ENCODE assay signal across 8 cellular contexts in the genomic region with DNA sequence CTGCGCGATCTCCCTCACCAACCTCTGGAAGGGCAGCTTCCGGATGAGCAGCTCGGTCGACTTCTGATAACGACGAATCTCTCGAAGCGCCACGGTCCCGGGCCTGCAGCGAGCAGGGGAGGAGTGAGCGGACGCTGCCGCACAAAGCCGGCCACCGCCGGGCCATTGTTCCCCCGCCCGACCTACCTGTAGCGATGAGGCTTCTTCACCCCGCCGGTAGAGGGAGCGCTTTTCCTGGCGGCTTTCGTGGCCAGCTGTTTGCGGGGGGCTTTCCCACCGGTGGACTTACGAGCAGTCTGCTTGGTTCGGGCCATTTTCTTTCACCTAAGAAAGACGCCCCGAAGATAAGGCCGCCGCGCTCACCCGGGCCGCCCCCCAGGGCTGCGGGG. TPM values are rescaled to one million over a fixed set of nuclear protein-coding genes. Genes with fewer than 3 reads are reported as not detected.
DNase-seq lines count a peak whose midpoint lies in the region; ATAC-seq and TF ChIP-seq lines count a peak whose summit lies in the region.

No MANE protein-coding gene starts in this region.

- peaks cover 71% of the 10 kb centered on the region for H3K36me3 Mint-ChIP-seq in stimulated activated effector memory CD8-positive, alpha-beta T cell treated with anti-CD3 and anti-CD28 coated beads, Interleukin-12 subunit alpha, Interleukin-12 subunit beta, amount 100 ng/mL, for 72 hours

- ATAC-seq in GM21723 (IDR thresholded peaks at IDR 0.05; ENCODE audit: unreplicated experiment), result peak; percentile 9
- ATAC-seq in stimulated activated effector memory CD8-positive, alpha-beta T cell treated with anti-CD3 and anti-CD28 coated beads, Interleukin-12 subunit alpha, Interleukin-12 subunit beta, amount 100 ng/mL, for 72 hours, result no peak

- peak; percentile 15 to 70 (median 54) for TF ChIP-seq CTCF in adrenal gland (IDR thresholded peaks at IDR 0.05)

- peak overlapping the region; percentile 99 for H3K27ac Mint-ChIP-seq in stimulated activated effector memory CD8-positive, alpha-beta T cell treated with anti-CD3 and anti-CD28 coated beads, Interleukin-12 subunit alpha, Interleukin-12 subunit beta, amount 100 ng/mL, for 72 hours

- H3K9me3 Mint-ChIP-seq in stimulated activated effector memory CD8-positive, alpha-beta T cell treated with anti-CD3 and anti-CD28 coated beads, Interleukin-12 subunit alpha, Interleukin-12 subunit beta, amount 100 ng/mL, for 72 hours, result no peaks in the 10 kb centered on the region

- DNase-seq in NCI-H1092 treated with DMSO at 0.1 percent for 48 hours (lab: John Stamatoyannopoulos, UW), result peak; percentile 32
- no peak for DNase-seq in NCI-H1092 (lab: John Stamatoyannopoulos, UW)
- DNase-seq in NAMALWA (ENCODE audit: low spot score), result peak; percentile 65
- DNase-seq in adrenal gland, result no peak
- peak; percentile 63 for DNase-seq in iPS-NIHi11 (ENCODE audit: low spot score)
- peak in 1 of 2 donors; percentile 89 for DNase-seq in stimulated activated effector memory CD8-positive, alpha-beta T cell treated with anti-CD3 and anti-CD28 coated beads, Interleukin-12 subunit alpha, Interleukin-12 subunit beta, amount 100 ng/mL, for 72 hours (ENCODE audit: low spot score in 2 of 2)
- DNase-seq in cortex of kidney (lab: John Stamatoyannopoulos, UW), result no peak

- peaks cover 0 to 29% of the 10 kb centered on the region in 2 donors for H3K36me3 ChIP-seq in adrenal gland (replicated peaks in 1 of 2)

- peaks cover 50% of the 10 kb centered on the region for H3K4me1 Mint-ChIP-seq in stimulated activated effector memory CD8-positive, alpha-beta T cell treated with anti-CD3 and anti-CD28 coated beads, Interleukin-12 subunit alpha, Interleukin-12 subunit beta, amount 100 ng/mL, for 72 hours

- no peaks in the 10 kb centered on the region for H3K9me3 ChIP-seq in adrenal gland (replicated peaks in 1 of 3)

- peak overlapping the region; percentile 77 for H3K4me3 Mint-ChIP-seq in stimulated activated effector memory CD8-positive, alpha-beta T cell treated with anti-CD3 and anti-CD28 coated beads, Interleukin-12 subunit alpha, Interleukin-12 subunit beta, amount 100 ng/mL, for 72 hours

- no peaks in the 10 kb centered on the region for H3K27me3 ChIP-seq in adrenal gland

- no peak for TF ChIP-seq POLR2A in adrenal gland (IDR thresholded peaks at IDR 0.05)

- H3K4me3 ChIP-seq in adrenal gland, result peak overlapping the region; percentile 78 to 93 (median 82)

- intact Hi-C loops in adrenal gland (cut with DNase I), result loop anchor here in 1 of 2 donors (10.0 kb wide), 1 partner anchor 116 kb away; the partner anchor contains the start of gene TRIM65

- peaks cover 16 to 29% of the 10 kb centered on the region in 2 donors for H3K4me1 ChIP-seq in adrenal gland (replicated peaks in 1 of 2)

- WGBS in adrenal gland, 4 donors, result 0 to 1% (median 0%) methylated on average over 20 to 38 of the region's 38 CpGs

- peak overlapping the region; percentile 94 to 99 (median 98) for H3K27ac ChIP-seq in adrenal gland

RNA-seq across cellular contexts. Expression of gene UNK, which starts 5.8 kb away (rescaled TPM):
- 10 to 100 TPM; 15.1 to 35.5 (median 24.6) TPM for total RNA-seq in adrenal gland
- 10 to 100 TPM; 13.6 to 45.9 (median 19.0) TPM for polyA plus RNA-seq in adrenal gland

RNA-seq across cellular contexts. Expression of gene GALK1, which starts 13.9 kb away (rescaled TPM):
- total RNA-seq in adrenal gland, result 10 to 100 TPM; 13.9 to 47.3 (median 24.6) TPM
- polyA plus RNA-seq in adrenal gland, result 10 to 100 TPM in 2 of 3 donors, 1 to 10 TPM in 1; 1.4 to 39.1 (median 37.2) TPM

RNA-seq across cellular contexts. Expression of gene ITGB4, which starts 57.6 kb away (rescaled TPM):
- 1 to 10 TPM; 3.1 to 9.4 (median 6.9) TPM for total RNA-seq in adrenal gland
- polyA plus RNA-seq in adrenal gland, result 10 to 100 TPM in 2 of 3 donors, 1 to 10 TPM in 1; 1.0 to 12.5 (median 12.1) TPM

Comparison
In these comparisons a context has a peak if more than half of its experiments do, and no peak if none do; other contexts are left out.
1. DNase-seq: peak in NCI-H1092 treated with DMSO at 0.1 percent for 48 hours (single experiment), NAMALWA (single experiment) and iPS-NIHi11 (single experiment); none in NCI-H1092 (single experiment), adrenal gland (0 of 7) and cortex of kidney (single experiment).